10 cellular contexts compared by ENCODE assay signal in the genomic region with DNA sequence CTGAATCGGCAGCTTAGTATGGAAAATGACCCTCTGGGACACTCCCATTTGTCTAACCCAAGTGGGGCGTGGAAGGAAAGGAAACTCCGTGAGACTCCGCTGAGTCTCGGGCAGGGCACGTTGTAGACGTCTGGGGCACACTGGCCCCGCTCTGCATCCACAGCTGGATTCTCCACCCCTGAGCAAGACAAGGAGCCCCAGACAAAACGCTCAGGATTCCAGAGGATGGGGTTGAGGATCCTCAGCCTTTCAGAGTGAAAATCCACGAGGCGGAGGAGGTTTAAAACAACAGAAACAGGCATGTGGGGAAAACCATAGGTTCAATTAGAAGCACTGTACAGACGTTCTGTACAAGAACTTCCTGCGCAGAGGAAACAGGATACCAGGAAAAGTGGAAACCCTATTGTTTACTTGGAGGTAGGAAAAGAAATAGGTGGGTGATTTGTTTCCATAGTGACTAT.
DNase-seq lines count a peak whose midpoint lies in the region; ATAC-seq and TF ChIP-seq lines count a peak whose summit lies in the region.
"Had no signal": no experiment of that assay in that cellular context is flagged by ENCODE, and none has a peak within 500 bp of the region (broad histone marks: within the 10 kb centered on the region; RNA-seq: fewer than 3 reads in every experiment).

No MANE protein-coding gene starts in this region.

- no peak for ATAC-seq in GM21423 (IDR thresholded peaks at IDR 0.05; ENCODE audit: unreplicated experiment)
- ATAC-seq: activated T-cell treated with anti-CD3 and anti-CD28 coated beads, Interleukin-2, amount 50 U/mL, for 72 hours had no signal

- DNase-seq in ELR (ENCODE audit: low read depth), result peak; percentile 21
- DNase-seq in astrocyte of the hippocampus (ENCODE audit: low read depth, low spot score), result peak; percentile 53
- DNase-seq in right atrium auricular region (ENCODE audit: low spot score), result no peak
- DNase-seq in retinal pigment epithelial cell (ENCODE audit: low read depth), result no peak
- DNase-seq in Calu3, result no peak
- no peak for DNase-seq in activated CD8-positive, alpha-beta memory T cell treated with anti-CD3 and anti-CD28 coated beads for 24 hours
- DNase-seq in Peyer's patch, result no peak
- DNase-seq: activated T-cell treated with anti-CD3 and anti-CD28 coated beads, Interleukin-2, amount 50 U/mL, for 72 hours had no signal

- H3K27me3 Mint-ChIP-seq in Calu3 (ENCODE audit: unreplicated experiment), result peaks cover 29% of the 10 kb centered on the region

- no TSS peak for BruUV-seq in Calu3 (replicated peaks; lab: Mats Ljungman, UMichigan)

- no peak overlapping the region for H3K27ac Mint-ChIP-seq in Calu3 (ENCODE audit: unreplicated experiment)
- H3K27ac Mint-ChIP-seq: activated T-cell treated with anti-CD3 and anti-CD28 coated beads, Interleukin-2, amount 50 U/mL, for 72 hours; memory B cell had no signal

- peak overlapping the region; percentile 32 to 42 for H3K27ac ChIP-seq in right atrium auricular region
- no peak overlapping the region for H3K27ac ChIP-seq in Peyer's patch

- no peak overlapping the region for H3K4me3 Mint-ChIP-seq in Calu3 (ENCODE audit: low read depth, unreplicated experiment)
- H3K4me3 Mint-ChIP-seq: memory B cell had no signal

- intact Hi-C loops in Calu3 (cut with micrococcal nuclease; ENCODE audit: unreplicated experiment), result no loop called here

- no peaks in the 10 kb centered on the region for H3K36me3 ChIP-seq in right atrium auricular region
- H3K36me3 ChIP-seq in Peyer's patch, result no peaks in the 10 kb centered on the region

- H3K9me3 ChIP-seq in right atrium auricular region (no peaks in the 10 kb centered on the region), Peyer's patch (no peaks in the 10 kb centered on the region)

- H3K4me1 Mint-ChIP-seq in Calu3 (ENCODE audit: low read depth, unreplicated experiment), result peaks cover 6% of the 10 kb centered on the region
- H3K4me1 Mint-ChIP-seq: memory B cell had no signal

- TF ChIP-seq CTCF in right atrium auricular region (IDR thresholded peaks at IDR 0.05) (no peak), retinal pigment epithelial cell (conservative IDR thresholded peaks at IDR 0.05; ENCODE audit: low read depth, low read length) (no peak), Calu3 (IDR thresholded peaks at IDR 0.05; ENCODE audit: unreplicated experiment) (no peak), Peyer's patch (IDR thresholded peaks at IDR 0.05) (no peak)

- H3K27me3 ChIP-seq in right atrium auricular region (no peaks in the 10 kb centered on the region), Peyer's patch (no peaks in the 10 kb centered on the region)

- no peaks in the 10 kb centered on the region for H3K4me1 ChIP-seq in right atrium auricular region
- no peaks in the 10 kb centered on the region for H3K4me1 ChIP-seq in Peyer's patch

- H3K9me3 Mint-ChIP-seq in Calu3 (ENCODE audit: low read depth, unreplicated experiment), result no peaks in the 10 kb centered on the region
- H3K9me3 Mint-ChIP-seq: activated T-cell treated with anti-CD3 and anti-CD28 coated beads, Interleukin-2, amount 50 U/mL, for 72 hours; memory B cell had no signal

- H3K4me3 ChIP-seq in right atrium auricular region (no peak overlapping the region), retinal pigment epithelial cell (ENCODE audit: low read length) (peak overlapping the region; percentile 32), Peyer's patch (peak overlapping the region in 1 of 4 donors; percentile 10)

- CTCF ChIA-PET in Calu3 (lab: Charles Lee), result no interaction called here

- no peak for TF ChIP-seq POLR2A in Peyer's patch (IDR thresholded peaks at IDR 0.05)

- no peaks in the 10 kb centered on the region for H3K36me3 Mint-ChIP-seq in Calu3 (ENCODE audit: insufficient read depth, unreplicated experiment)
- H3K36me3 Mint-ChIP-seq: memory B cell had no signal

Comparison
In these comparisons a context has a peak if more than half of its experiments do, and no peak if none do; other contexts are left out.
1. DNase-seq: peak in ELR (single experiment) and astrocyte of the hippocampus (single experiment); none in right atrium auricular region (single experiment), retinal pigment epithelial cell (single experiment), Calu3 (single experiment), activated CD8-positive, alpha-beta memory T cell treated with anti-CD3 and anti-CD28 coated beads for 24 hours (single experiment) and Peyer's patch (0 of 3).
2. H3K27ac ChIP-seq: peak in right atrium auricular region (2 of 2); none in Peyer's patch (0 of 4).